ENCODE assay signal across 8 cellular contexts in the genomic region with DNA sequence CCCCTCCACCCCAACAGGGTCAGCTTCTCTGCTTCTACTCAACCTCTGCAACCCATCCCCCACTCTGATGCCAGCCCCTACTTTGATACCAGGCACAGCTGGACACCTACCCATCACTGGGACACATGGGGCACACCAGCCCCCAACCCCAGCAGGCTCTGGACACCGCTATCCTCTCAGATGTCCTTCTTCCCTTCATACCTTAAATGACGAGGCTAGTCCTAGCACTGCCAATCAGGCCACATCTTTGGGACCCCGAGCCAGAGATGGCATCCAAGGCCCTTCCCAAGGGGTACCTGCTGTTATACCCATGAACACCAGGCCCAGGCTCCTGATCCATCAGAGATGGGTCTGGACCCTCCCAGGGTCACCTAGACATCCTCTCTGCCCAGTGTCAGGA.
"Had no signal": no experiment of that assay in that cellular context is flagged by ENCODE, and none has a peak within 500 bp of the region (broad histone marks: within the 10 kb centered on the region; RNA-seq: fewer than 3 reads in every experiment).

No MANE protein-coding gene starts in this region.

- H3K27ac ChIP-seq: adrenal gland, body of pancreas, tibial nerve, vagina, VCaP had no signal

- H3K27ac Mint-ChIP-seq: stimulated activated naive B cell treated with anti-CD40 and anti-IgM and Interleukin-4, amounts not matched to agents 10 μg/mL and 1 μg/mL and 100 μg/mL, for 72 hours had no signal

- H3K9me3 Mint-ChIP-seq: activated CD4-positive, alpha-beta memory T cell treated with anti-CD3 and anti-CD28 coated beads, Interleukin-2, amount 10 ng/mL, durations not matched to agents 7 days and 5 days; stimulated activated naive B cell treated with anti-CD40 and anti-IgM and Interleukin-4, amounts not matched to agents 10 μg/mL and 1 μg/mL and 100 μg/mL, for 72 hours had no signal

- H3K36me3 ChIP-seq: adrenal gland, vagina had no signal

- H3K27me3 ChIP-seq: adrenal gland, body of pancreas, tibial nerve, vagina had no signal

- H3K9me3 ChIP-seq: adrenal gland, body of pancreas, tibial nerve, vagina had no signal

- H3K4me1 ChIP-seq: adrenal gland, body of pancreas had no signal

- H3K27me3 Mint-ChIP-seq: activated CD4-positive, alpha-beta memory T cell treated with anti-CD3 and anti-CD28 coated beads, Interleukin-2, amount 10 ng/mL, durations not matched to agents 7 days and 5 days; stimulated activated naive B cell treated with anti-CD40 and anti-IgM and Interleukin-4, amounts not matched to agents 10 μg/mL and 1 μg/mL and 100 μg/mL, for 72 hours had no signal

- H3K4me3 ChIP-seq: adrenal gland, body of pancreas, smooth muscle cell, tibial nerve, vagina had no signal

- H3K4me3 Mint-ChIP-seq: activated CD4-positive, alpha-beta memory T cell treated with anti-CD3 and anti-CD28 coated beads, Interleukin-2, amount 10 ng/mL, durations not matched to agents 7 days and 5 days; stimulated activated naive B cell treated with anti-CD40 and anti-IgM and Interleukin-4, amounts not matched to agents 10 μg/mL and 1 μg/mL and 100 μg/mL, for 72 hours had no signal
